ENCODE assay signal across 1 cellular context in genomic region chr7:112898432-112899290, GRCh38.
A peak's percentile ranks its signal among the peaks of the same experiment; 100 is the strongest.
TF ChIP-seq lines count a peak whose summit lies in the region.

No MANE protein-coding gene starts in this region.

TF ChIP-seq in HEK293, 187 proteins besides CTCF, POLR2A, EP300 and RAD21 (continued from another document):
- TF ChIP-seq ZNF292 (tag by site-specific recombination; IDR thresholded peaks at IDR 0.05; ENCODE audit: borderline replicate concordance, low read depth) (no peak), ZNF777 (tag by site-specific recombination; IDR thresholded peaks at IDR 0.05; ENCODE audit: borderline replicate concordance) (no peak), ZNF416 (tag by site-specific recombination; IDR thresholded peaks at IDR 0.05) (no peak), ZNF549 (tag by site-specific recombination; IDR thresholded peaks at IDR 0.05) (no peak), ZSCAN5A (tag by site-specific recombination; IDR thresholded peaks at IDR 0.05) (no peak), IKZF3 (tag by site-specific recombination; IDR thresholded peaks at IDR 0.05) (peak; percentile 44; the same call in 1 of the 2 replicates), ZNF24 (tag by site-specific recombination; IDR thresholded peaks at IDR 0.05) (no peak), ZSCAN30 (tag by site-specific recombination; IDR thresholded peaks at IDR 0.05) (no peak), ZNF239 (tag by site-specific recombination; IDR thresholded peaks at IDR 0.05) (no peak), ZNF121 (tag by site-specific recombination; IDR thresholded peaks at IDR 0.05) (no peak), ZNF2 (tag by site-specific recombination; IDR thresholded peaks at IDR 0.05) (0 out of 2 replicates have a peak, but pooled peaks have one; percentile 22)
